ENCODE assay signal across 14 cellular contexts in the genomic region with DNA sequence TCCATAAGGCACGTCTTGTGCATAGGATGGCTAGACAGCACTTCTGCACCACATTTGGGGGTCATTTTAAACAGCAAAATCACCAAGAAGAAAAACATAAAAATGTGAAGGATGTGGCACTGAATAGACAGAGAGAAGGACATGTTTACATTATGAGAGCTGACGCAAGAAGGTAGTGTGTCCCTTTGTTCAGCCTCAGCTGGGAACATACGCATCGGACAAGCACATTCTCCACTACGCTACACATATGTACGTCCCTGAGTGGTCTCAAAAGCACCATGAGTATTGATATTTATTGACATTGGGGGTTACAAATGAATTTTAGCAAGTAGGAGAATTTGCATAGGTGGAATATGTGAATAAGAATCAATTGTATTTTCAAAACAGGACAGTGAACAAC. TPM values are rescaled to one million over a fixed set of nuclear protein-coding genes. Genes with fewer than 3 reads are reported as not detected.
"Had no signal": no experiment of that assay in that cellular context is flagged by ENCODE, and none has a peak within 500 bp of the region (broad histone marks: within the 10 kb centered on the region; RNA-seq: fewer than 3 reads in every experiment).

No MANE protein-coding gene starts in this region.

- H3K27me3 Mint-ChIP-seq: activated CD4-positive, alpha-beta T cell treated with anti-CD3 and anti-CD28 coated beads for 36 hours had no signal

- H3K4me3 Mint-ChIP-seq: activated CD4-positive, alpha-beta T cell treated with anti-CD3 and anti-CD28 coated beads for 36 hours had no signal

- H3K36me3 Mint-ChIP-seq: activated naive CD4-positive, alpha-beta T cell treated with anti-CD3 and anti-CD28 coated beads, Interleukin-2, amount 50 U/mL, for 72 hours had no signal

- ATAC-seq: activated CD4-positive, alpha-beta T cell treated with anti-CD3 and anti-CD28 coated beads for 36 hours; activated naive CD4-positive, alpha-beta T cell treated with anti-CD3 and anti-CD28 coated beads, Interleukin-2, amount 50 U/mL, for 72 hours; stimulated activated naive CD8-positive, alpha-beta T cell treated with anti-CD3 and anti-CD28 coated beads, Interleukin-15, Interleukin-2, amounts not matched to agents 100 U/mL and 50 U/mL, for 24 hours had no signal

- DNase-seq: activated CD4-positive, alpha-beta T cell treated with anti-CD3 and anti-CD28 coated beads for 36 hours; activated CD4-positive, alpha-beta T cell treated with anti-CD3 and anti-CD28 coated beads, Interleukin-2, amount 50 U/mL, for 48 hours; activated gamma-delta T cell; occipital lobe; posterior cingulate gyrus; stimulated activated CD4-positive, alpha-beta T cell treated with anti-CD3 and anti-CD28 coated beads, Interleukin-2, amount 100 ng/mL, for 24 hours; stimulated activated naive CD8-positive, alpha-beta T cell treated with anti-CD3 and anti-CD28 coated beads, Interleukin-15, Interleukin-2, amounts not matched to agents 100 U/mL and 50 U/mL, for 24 hours; substantia nigra; tibial artery had no signal

- H3K9me3 Mint-ChIP-seq: activated naive CD4-positive, alpha-beta T cell treated with anti-CD3 and anti-CD28 coated beads, Interleukin-2, amount 50 U/mL, for 72 hours had no signal

- FAIRE-seq: astrocyte, frontal cortex, keratinocyte had no signal

- H3K27ac Mint-ChIP-seq: activated CD4-positive, alpha-beta T cell treated with anti-CD3 and anti-CD28 coated beads for 36 hours; activated naive CD4-positive, alpha-beta T cell treated with anti-CD3 and anti-CD28 coated beads, Interleukin-2, amount 50 U/mL, for 72 hours had no signal

- H3K4me1 Mint-ChIP-seq: activated CD4-positive, alpha-beta T cell treated with anti-CD3 and anti-CD28 coated beads for 36 hours had no signal

RNA-seq across cellular contexts. Expression of a gene that starts 20.2 kb away (rescaled TPM):
- total RNA-seq: astrocyte, myocyte, occipital lobe had no signal
- polyA plus RNA-seq: keratinocyte had no signal
